ENCODE assay signal across 4 cellular contexts in genomic region chr1:21767106-21767505, GRCh38. TPM values are rescaled to one million over a fixed set of nuclear protein-coding genes. Genes with fewer than 3 reads are reported as not detected.
"Had no signal": no experiment of that assay in that cellular context is flagged by ENCODE, and none has a peak within 500 bp of the region (broad histone marks: within the 10 kb centered on the region; RNA-seq: fewer than 3 reads in every experiment).

No MANE protein-coding gene starts in this region.

RNA-seq across cellular contexts. Expression of gene LDLRAD2, which starts 45.0 kb away (rescaled TPM):
- total RNA-seq: esophagus muscularis mucosa, left ventricle myocardium inferior, myocyte, occipital lobe had no signal
